1 cellular context compared by ENCODE assay signal in genomic region chr11:66012946-66013761, GRCh38.
TF ChIP-seq lines count a peak whose summit lies in the region.

No MANE protein-coding gene starts in this region.

TF ChIP-seq in K562, 482 proteins besides CTCF, POLR2A, EP300 and RAD21 (continued from another document and continues in another):
- TF ChIP-seq MYNN (IDR thresholded peaks at IDR 0.05) (no peak), MYNN (CRISPR knock-in tag; IDR thresholded peaks at IDR 0.05) (no peak), NR2C1 (IDR thresholded peaks at IDR 0.05) (0 out of 2 replicates have a peak, but pooled peaks have one; percentile 40), NR2C1 (tag; IDR thresholded peaks at IDR 0.05) (peak; percentile 52; the same call in 1 of the 2 replicates), ZNF512 (tag; IDR thresholded peaks at IDR 0.05) (no peak), FOXA1 (IDR thresholded peaks at IDR 0.05; ENCODE audit: borderline replicate concordance) (no peak), ZBED1 (IDR thresholded peaks at IDR 0.05) (no peak), SRF (CRISPR knock-in tag; IDR thresholded peaks at IDR 0.05) (no peak), ZKSCAN1 (IDR thresholded peaks at IDR 0.05; ENCODE audit: low read depth, low read length) (no peak), SMARCB1 (IDR thresholded peaks at IDR 0.05; ENCODE audit: insufficient read length, low read depth) (no peak), HNRNPUL1 (IDR thresholded peaks at IDR 0.05; ENCODE audit: low read length) (no peak), HNRNPLL (IDR thresholded peaks at IDR 0.05; ENCODE audit: low read depth, low read length, poor library complexity, severe bottlenecking) (no peak), ESRRB (CRISPR knock-in tag; IDR thresholded peaks at IDR 0.05; ENCODE audit: borderline replicate concordance) (no peak), ZBTB17 (CRISPR knock-in tag; IDR thresholded peaks at IDR 0.05) (no peak), WHSC1 (IDR thresholded peaks at IDR 0.05; ENCODE audit: low read length) (no peak), DPF2 (IDR thresholded peaks at IDR 0.05) (0 out of 2 replicates have a peak, but pooled peaks have one; percentile 22), MAX (CRISPR knock-in tag; IDR thresholded peaks at IDR 0.05) (peak; percentile 65), NFYB (IDR thresholded peaks at IDR 0.05; ENCODE audit: extremely low read depth, insufficient read length) (no peak), GATA2 (CRISPR knock-in tag; IDR thresholded peaks at IDR 0.05) (no peak), HDAC1 (IDR thresholded peaks at IDR 0.05) (no peak), RNF2 (IDR thresholded peaks at IDR 0.05) (no peak), ZBTB11 (CRISPR knock-in tag; IDR thresholded peaks at IDR 0.05) (peak in 1 of 3 experiments; percentile 50; a peak in 2 of 6 replicates), HNRNPK (IDR thresholded peaks at IDR 0.05; ENCODE audit: low read depth, low read length, poor library complexity, severe bottlenecking) (no peak), ZFP91 (CRISPR knock-in tag; IDR thresholded peaks at IDR 0.05) (no peak), POLR3A (IDR thresholded peaks at IDR 0.05; ENCODE audit: borderline replicate concordance, extremely low read depth, insufficient read depth, insufficient read length) (no peak), ETS1 (conservative IDR thresholded peaks at IDR 0.05; ENCODE audit: control insufficient read depth, low read depth, low read length) (no peak), C11orf30 (IDR thresholded peaks at IDR 0.05; ENCODE audit: low read depth) (no peak), NR1H2 (CRISPR knock-in tag; IDR thresholded peaks at IDR 0.05) (peak; percentile 26; the same call in 1 of the 2 replicates), ID3 (CRISPR knock-in tag; IDR thresholded peaks at IDR 0.05) (no peak), ID3 (tag; IDR thresholded peaks at IDR 0.05) (0 out of 2 replicates have a peak, but pooled peaks have one; percentile 16), NBN (IDR thresholded peaks at IDR 0.05; ENCODE audit: low read depth) (no peak), CBX2 (IDR thresholded peaks at IDR 0.05; ENCODE audit: insufficient read depth, low read length, poor library complexity, severe bottlenecking) (no peak), USF2 (CRISPR knock-in tag; IDR thresholded peaks at IDR 0.05) (no peak), POLR2G (IDR thresholded peaks at IDR 0.05; ENCODE audit: low read depth, low read length) (no peak), ZC3H8 (IDR thresholded peaks at IDR 0.05) (no peak), ZBTB26 (CRISPR knock-in tag; IDR thresholded peaks at IDR 0.05) (no peak), SIX5 (IDR thresholded peaks at IDR 0.05; ENCODE audit: borderline replicate concordance in 1 of 2, insufficient read depth in 1 of 2, low read depth in 1 of 2, low read length in 2 of 2) (no peak), GTF2F1 (IDR thresholded peaks at IDR 0.05; ENCODE audit: low read depth, low read length) (no peak), ZNF609 (CRISPR knock-in tag; IDR thresholded peaks at IDR 0.05; ENCODE audit: borderline replicate concordance) (no peak), ZBTB8A (IDR thresholded peaks at IDR 0.05; ENCODE audit: partially characterized antibody) (no peak), GTF3C2 (IDR thresholded peaks at IDR 0.05; ENCODE audit: borderline replicate concordance, extremely low read depth, insufficient read length) (no peak), ARHGAP35 (IDR thresholded peaks at IDR 0.05; ENCODE audit: partially characterized antibody) (no peak), EHMT2 (IDR thresholded peaks at IDR 0.05) (peak; percentile 81), ZNF384 (IDR thresholded peaks at IDR 0.05; ENCODE audit: low read depth, low read length) (no peak), ZNF445 (CRISPR knock-in tag; IDR thresholded peaks at IDR 0.05; ENCODE audit: low read depth) (no peak), PTTG1 (tag; IDR thresholded peaks at IDR 0.05; ENCODE audit: low read depth) (no peak), MBD2 (IDR thresholded peaks at IDR 0.05; ENCODE audit: borderline replicate concordance, low read depth) (no peak), U2AF1 (optimal IDR thresholded peaks at IDR 0.05; ENCODE audit: low read depth, low read length) (no peak)
